In the genomic region with DNA sequence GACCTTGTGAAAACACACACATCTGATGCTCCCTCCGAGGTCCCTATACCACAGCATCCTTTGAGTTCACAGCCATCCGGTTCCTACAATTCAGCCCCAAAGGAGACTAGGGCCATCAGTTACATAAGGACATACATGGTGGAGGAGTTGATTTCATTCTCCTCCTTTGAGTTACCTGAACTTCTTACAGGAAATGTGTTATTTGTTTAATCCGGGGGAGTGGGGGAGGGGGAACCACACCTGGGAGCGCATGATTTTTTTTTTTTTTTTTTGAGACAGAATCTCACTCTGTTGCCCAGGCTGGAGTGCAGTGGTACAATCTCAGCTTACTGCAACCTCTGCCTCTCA, we compare ENCODE assay signal across 13 cellular contexts. TPM values are rescaled to one million over a fixed set of nuclear protein-coding genes. Genes with fewer than 3 reads are reported as not detected.
DNase-seq lines count a peak whose midpoint lies in the region; ATAC-seq lines count a peak whose summit lies in the region.
"Had no signal": no experiment of that assay in that cellular context is flagged by ENCODE, and none has a peak within 500 bp of the region (broad histone marks: within the 10 kb centered on the region; RNA-seq: fewer than 3 reads in every experiment).

No MANE protein-coding gene starts in this region.

- H3K9me3 Mint-ChIP-seq in CD8-positive, alpha-beta memory T cell, result no peaks in the 10 kb centered on the region

- H3K4me1 Mint-ChIP-seq in CD8-positive, alpha-beta memory T cell, result peaks cover 96 to 99% (median 97%) of the 10 kb centered on the region in 3 donors

- ATAC-seq in GM21390 (IDR thresholded peaks at IDR 0.05; ENCODE audit: unreplicated experiment) (peak; percentile 6), HG03354 (IDR thresholded peaks at IDR 0.05; ENCODE audit: poor library complexity, severe bottlenecking, unreplicated experiment) (peak; percentile 19)

- no peak overlapping the region for H3K9ac ChIP-seq in duodenal mucosa (ENCODE audit: low read depth in 1 of 2, low read length in 2 of 2)

- H3K36me3 Mint-ChIP-seq in CD8-positive, alpha-beta memory T cell, result peaks cover 3 to 73% (median 18%) of the 10 kb centered on the region in 3 donors

- POLR2A ChIA-PET in CD8-positive, alpha-beta memory T cell (lab: Charles Lee), result interaction anchor here (0.7 to 2.4 kb wide), 2 partner anchors 12 to 35 kb away, joined by 3 to 7 read pairs; no protein-coding TSS in a partner anchor

- CTCF ChIA-PET in CD8-positive, alpha-beta memory T cell (lab: Charles Lee), result interaction anchor here (0.8 to 2.5 kb wide), 4 partner anchors 12 to 82 kb away, joined by 3 to 11 read pairs (median 6); no protein-coding TSS in a partner anchor

- H3K4me3 ChIP-seq in CD8-positive, alpha-beta memory T cell (ENCODE audit: low read length), result peak overlapping the region; percentile 33
- no peak overlapping the region for H3K4me3 ChIP-seq in duodenal mucosa (ENCODE audit: low read depth in 1 of 2, low read length in 2 of 2)
- H3K4me3 ChIP-seq: cardiac muscle cell, right atrium auricular region had no signal

- H3K27me3 ChIP-seq in CD8-positive, alpha-beta memory T cell (ENCODE audit: insufficient read depth, low read length, poor library complexity, severe bottlenecking), result no peaks in the 10 kb centered on the region
- no peaks in the 10 kb centered on the region for H3K27me3 ChIP-seq in duodenal mucosa (ENCODE audit: control insufficient read depth in 1 of 2, insufficient read depth in 2 of 2, low read length in 2 of 2)
- H3K27me3 ChIP-seq: cardiac muscle cell, right atrium auricular region had no signal

- DNase-seq in CD8-positive, alpha-beta memory T cell, result peak in 1 of 5 donors; percentile 56
- DNase-seq in stimulated activated CD4-positive, alpha-beta T cell treated with anti-CD3 and anti-CD28 coated beads, Interleukin-15, amount 100 ng/mL, for 24 hours, result no peak
- DNase-seq in ecto neural progenitor cell (ENCODE audit: low spot score), result no peak
- no peak for DNase-seq in NCI-H510A treated with DMSO at 0.1 percent for 48 hours (lab: John Stamatoyannopoulos, UW)
- DNase-seq in NCI-H2196 treated with DMSO at 0.1 percent for 48 hours (lab: John Stamatoyannopoulos, UW; ENCODE audit: unreplicated experiment), result no peak
- DNase-seq: foreskin melanocyte, NCI-H1436 treated with DMSO at 0.1 percent for 48 hours had no signal

- H3K4me3 Mint-ChIP-seq in CD8-positive, alpha-beta memory T cell, result peak overlapping the region; percentile 40 to 89 (median 79)

- H3K9me3 ChIP-seq in CD8-positive, alpha-beta memory T cell (ENCODE audit: low read length), result no peaks in the 10 kb centered on the region
- no peaks in the 10 kb centered on the region for H3K9me3 ChIP-seq in duodenal mucosa (ENCODE audit: control insufficient read depth in 1 of 2, low read length in 2 of 2)
- H3K9me3 ChIP-seq: right atrium auricular region had no signal

- H3K27me3 Mint-ChIP-seq in CD8-positive, alpha-beta memory T cell, result peaks cover 0 to 2% of the 10 kb centered on the region in 2 donors

- no peaks in the 10 kb centered on the region for H3K36me3 ChIP-seq in CD8-positive, alpha-beta memory T cell (ENCODE audit: insufficient read depth, low read length)
- H3K36me3 ChIP-seq in duodenal mucosa (ENCODE audit: control insufficient read depth in 1 of 2, insufficient read depth in 2 of 2, low read length in 2 of 2), result no peaks in the 10 kb centered on the region
- H3K36me3 ChIP-seq: cardiac muscle cell, right atrium auricular region had no signal

- H3K27ac ChIP-seq in CD8-positive, alpha-beta memory T cell (ENCODE audit: low read depth, low read length), result peak overlapping the region; percentile 35
- peak overlapping the region; percentile 43 for H3K27ac ChIP-seq in duodenal mucosa (ENCODE audit: low read depth, low read length)
- H3K27ac ChIP-seq: cardiac muscle cell, right atrium auricular region, RWPE1 had no signal

- peak overlapping the region; percentile 89 to 97 (median 95) for H3K27ac Mint-ChIP-seq in CD8-positive, alpha-beta memory T cell

- H3K4me1 ChIP-seq in CD8-positive, alpha-beta memory T cell (ENCODE audit: insufficient read depth, low read length), result peaks cover 99% of the 10 kb centered on the region
- H3K4me1 ChIP-seq in duodenal mucosa (ENCODE audit: control insufficient read depth in 1 of 2, insufficient read depth in 2 of 2, low read length in 2 of 2), result peaks cover 45 to 47% of the 10 kb centered on the region in 2 donors
- H3K4me1 ChIP-seq: right atrium auricular region had no signal

RNA-seq across cellular contexts. Expression of gene SEMA4D, which starts 30.7 kb away (rescaled TPM):
- total RNA-seq in CD8-positive, alpha-beta memory T cell, result 100 to 1,000 TPM; 238 to 243 TPM
- 227 TPM for polyA plus RNA-seq in CD8-positive, alpha-beta memory T cell
